15 cellular contexts compared by ENCODE assay signal in the genomic region with DNA sequence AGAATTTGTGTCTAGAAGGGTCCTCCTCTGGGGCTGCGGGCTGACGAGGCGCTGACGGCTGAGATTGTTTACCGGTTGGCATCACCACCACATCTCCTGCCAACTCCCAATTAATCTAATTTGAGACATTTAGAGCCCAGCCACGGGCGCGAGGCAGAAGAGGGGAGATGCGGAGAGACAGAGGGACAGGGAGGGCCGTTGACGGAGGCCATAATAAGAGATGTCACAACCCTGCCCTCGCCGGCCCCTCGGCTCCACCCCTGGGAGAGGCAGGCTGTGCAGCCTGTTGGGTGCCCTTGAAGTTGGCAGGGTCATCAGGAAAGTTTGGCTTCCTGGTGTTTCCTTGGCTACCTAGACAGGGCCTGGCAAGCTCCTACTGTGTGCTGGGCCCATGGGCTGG.
DNase-seq lines count a peak whose midpoint lies in the region; ATAC-seq and TF ChIP-seq lines count a peak whose summit lies in the region.
"Had no signal": no experiment of that assay in that cellular context is flagged by ENCODE, and none has a peak within 500 bp of the region (broad histone marks: within the 10 kb centered on the region; RNA-seq: fewer than 3 reads in every experiment).

No MANE protein-coding gene starts in this region.

- 13% methylated on average over 3 of the region's 14 CpGs; no CpG with 5 or more reads in 1 of the 2 experiments for WGBS in IMR-90 (ENCODE audit: extremely low coverage in 2 of 2, insufficient read length in 1 of 2), 2 experiments
- 65 to 75% methylated on average over 14 of the region's 14 CpGs for WGBS in aorta, 2 donors

- TF ChIP-seq CTCF in IMR-90 (conservative IDR thresholded peaks at IDR 0.05; ENCODE audit: low read depth, low read length) (no peak), neural crest cell (conservative IDR thresholded peaks at IDR 0.05) (no peak)

- H4K8ac ChIP-seq in IMR-90 (ENCODE audit: low read depth in 2 of 2, low read length in 2 of 2), result no peak overlapping the region

- no TSS peak for BruUV-seq in IMR-90 (replicated peaks; lab: Mats Ljungman, UMichigan)

- POLR2A ChIA-PET in IMR-90 (lab: Charles Lee; ENCODE audit: unreplicated experiment), result no interaction called here

- no peak overlapping the region for H3K9ac ChIP-seq in IMR-90 (ENCODE audit: low read depth, low read length)
- H3K9ac ChIP-seq: GM23248 had no signal

- H3K4me3 ChIP-seq in IMR-90 (ENCODE audit: insufficient read depth, low read depth, low read length), result no peak overlapping the region
- H3K4me3 ChIP-seq in aorta (ENCODE audit: low read length in 2 of 2), result no peak overlapping the region
- H3K4me3 ChIP-seq: A549, GM23248 had no signal

- no peaks in the 10 kb centered on the region for H3K79me1 ChIP-seq in IMR-90 (ENCODE audit: low read depth in 1 of 2, low read length in 2 of 2)

- H3K9me3 ChIP-seq in IMR-90 (ENCODE audit: control insufficient read depth, insufficient read depth, low read length) (no peaks in the 10 kb centered on the region), aorta (ENCODE audit: control insufficient read depth, low read length) (no peaks in the 10 kb centered on the region)
- H3K9me3 ChIP-seq: A549, BE2C, Caco-2 had no signal

- peaks cover 5% of the 10 kb centered on the region for H3K9me3 Mint-ChIP-seq in neural crest cell
- H3K9me3 Mint-ChIP-seq: CD8-positive, alpha-beta memory T cell had no signal

- H4K91ac ChIP-seq in IMR-90 (ENCODE audit: insufficient read depth, low read depth, low read length), result no peak overlapping the region

- no peak overlapping the region for H3K4me2 ChIP-seq in IMR-90 (ENCODE audit: low read depth, low read length)
- H3K4me2 ChIP-seq: A549 had no signal

- H3K56ac ChIP-seq in IMR-90 (ENCODE audit: extremely low read depth, insufficient read depth, low read length), result no peak overlapping the region

- H3K14ac ChIP-seq in IMR-90 (replicated peaks; ENCODE audit: low read depth, low read length), result no peak overlapping the region

- H4K20me1 ChIP-seq in IMR-90 (ENCODE audit: insufficient read depth, low read length), result no peaks in the 10 kb centered on the region; the same call in 1 of the 2 replicates

- no peak overlapping the region for H3K18ac ChIP-seq in IMR-90 (ENCODE audit: low read depth, low read length)

- dilution Hi-C loops in IMR-90 (cut with HindIII; ENCODE audit: low sequenced_read_pairs, unreplicated experiment), result no loop called here

- intact Hi-C loops in IMR-90 (cut with micrococcal nuclease), result no loop called here
- intact Hi-C loops in aorta (cut with DNase I), result no loop called here

- no peak overlapping the region for H2AK9ac ChIP-seq in IMR-90 (replicated peaks; ENCODE audit: low read depth, low read length, poor library complexity)

- no peak overlapping the region for H2BK120ac ChIP-seq in IMR-90 (ENCODE audit: low read depth, low read length)

- TF ChIP-seq POLR2A in IMR-90 (IDR thresholded peaks at IDR 0.05; ENCODE audit: low read depth, low read length), result no peak

- H2AFZ ChIP-seq in IMR-90 (replicated peaks; ENCODE audit: low read length, poor library complexity), result peak overlapping the region; percentile 51
- H2AFZ ChIP-seq: GM23248 had no signal

- ATAC-seq in IMR-90 (ENCODE audit: low read depth), result no peak
- no peak for ATAC-seq in aorta (ENCODE audit: low FRiP score)
- ATAC-seq in GM19395 (IDR thresholded peaks at IDR 0.05; ENCODE audit: unreplicated experiment), result no peak
- ATAC-seq: A549, HCT116 had no signal

- no peak overlapping the region for H4K5ac ChIP-seq in IMR-90 (ENCODE audit: low read depth, low read length)

- H3K4me1 Mint-ChIP-seq in neural crest cell, result peaks cover 33% of the 10 kb centered on the region
- H3K4me1 Mint-ChIP-seq: CD8-positive, alpha-beta memory T cell had no signal

- H3K27ac Mint-ChIP-seq in neural crest cell (ENCODE audit: unreplicated experiment), result peak overlapping the region; percentile 89
- H3K27ac Mint-ChIP-seq: CD8-positive, alpha-beta memory T cell had no signal

- H3K4ac ChIP-seq in IMR-90 (ENCODE audit: low read depth, low read length), result no peak overlapping the region

- H3K27ac ChIP-seq in IMR-90 (ENCODE audit: insufficient read depth, low read length) (no peak overlapping the region), aorta (ENCODE audit: low read depth in 1 of 2, low read length in 2 of 2) (no peak overlapping the region)
- H3K27ac ChIP-seq: A549, C4-2B, GM23248 had no signal

- no peaks in the 10 kb centered on the region for H3K9me1 ChIP-seq in IMR-90 (ENCODE audit: insufficient read depth, low read length)

- DNase-seq in IMR-90 (no peak), NCI-H1105 treated with DMSO at 0.1 percent for 48 hours (lab: John Stamatoyannopoulos, UW) (peak; percentile 61), neural crest cell (ENCODE audit: low read depth, low spot score) (no peak), aorta (peak; percentile 18 to 46)
- DNase-seq in activated naive CD4-positive, alpha-beta T cell treated with anti-CD3 and anti-CD28 coated beads, Interleukin-2, amount 50 U/mL, for 16 hours, result no peak
- DNase-seq: BE2C; Caco-2; CD8-positive, alpha-beta memory T cell; DND-41; GDM1; GM23248 had no signal

- H3K4me1 ChIP-seq in IMR-90 (ENCODE audit: control insufficient read depth, insufficient read depth, low read length) (no peaks in the 10 kb centered on the region), aorta (ENCODE audit: control insufficient read depth in 1 of 2, insufficient read depth in 2 of 2, low read length in 2 of 2) (no peaks in the 10 kb centered on the region)
- H3K4me1 ChIP-seq: A549, BE2C, Caco-2 had no signal

- no peak overlapping the region for H2BK15ac ChIP-seq in IMR-90 (ENCODE audit: low read depth, low read length)

- no peak overlapping the region for H2BK5ac ChIP-seq in IMR-90 (ENCODE audit: low read depth, low read length, poor library complexity, severe bottlenecking)

- H3K27me3 Mint-ChIP-seq in neural crest cell (ENCODE audit: low read depth), result peaks cover 11% of the 10 kb centered on the region

- no peak overlapping the region for H2BK20ac ChIP-seq in IMR-90 (ENCODE audit: low read depth, low read length)

- H3K36me3 ChIP-seq in IMR-90 (ENCODE audit: control insufficient read depth, insufficient read depth, low read length) (no peaks in the 10 kb centered on the region), aorta (ENCODE audit: control insufficient read depth in 1 of 2, insufficient read depth in 2 of 2, low read length in 1 of 2) (no peaks in the 10 kb centered on the region)
- H3K36me3 ChIP-seq: BE2C had no signal

- H3K27me3 ChIP-seq in IMR-90 (ENCODE audit: control insufficient read depth, insufficient read depth, low read length), result no peaks in the 10 kb centered on the region
- no peaks in the 10 kb centered on the region for H3K27me3 ChIP-seq in aorta (ENCODE audit: control insufficient read depth in 1 of 2, insufficient read depth in 2 of 2, low read length in 1 of 2)
- H3K27me3 ChIP-seq: BE2C had no signal

- no peaks in the 10 kb centered on the region for H3K36me3 Mint-ChIP-seq in neural crest cell (ENCODE audit: low read depth)
- H3K36me3 Mint-ChIP-seq: CD8-positive, alpha-beta memory T cell had no signal

- no peak overlapping the region for H3K4me3 Mint-ChIP-seq in neural crest cell
- H3K4me3 Mint-ChIP-seq: CD8-positive, alpha-beta memory T cell had no signal

- H2AK5ac ChIP-seq in IMR-90 (ENCODE audit: low read depth, low read length), result no peak overlapping the region

- no peak for TF ChIP-seq RAD21 in IMR-90 (IDR thresholded peaks at IDR 0.05; ENCODE audit: low read length)

- CTCF ChIA-PET in IMR-90 (lab: Yijun Ruan, JAX), result no interaction called here

- in situ Hi-C loops in IMR-90 (cut with MboI; ENCODE audit: low sequenced_read_pairs), result no loop called here

- H3K23ac ChIP-seq in IMR-90 (ENCODE audit: low read depth, low read length), result no peak overlapping the region

TF ChIP-seq in IMR-90, 13 proteins besides CTCF, POLR2A, EP300 and RAD21:
- no peak for TF ChIP-seq RCOR1 (IDR thresholded peaks at IDR 0.05; ENCODE audit: insufficient replicate concordance, low read length)
- no peak for TF ChIP-seq BHLHE40 (IDR thresholded peaks at IDR 0.05; ENCODE audit: low read depth, low read length)
- TF ChIP-seq, protein P1, sequence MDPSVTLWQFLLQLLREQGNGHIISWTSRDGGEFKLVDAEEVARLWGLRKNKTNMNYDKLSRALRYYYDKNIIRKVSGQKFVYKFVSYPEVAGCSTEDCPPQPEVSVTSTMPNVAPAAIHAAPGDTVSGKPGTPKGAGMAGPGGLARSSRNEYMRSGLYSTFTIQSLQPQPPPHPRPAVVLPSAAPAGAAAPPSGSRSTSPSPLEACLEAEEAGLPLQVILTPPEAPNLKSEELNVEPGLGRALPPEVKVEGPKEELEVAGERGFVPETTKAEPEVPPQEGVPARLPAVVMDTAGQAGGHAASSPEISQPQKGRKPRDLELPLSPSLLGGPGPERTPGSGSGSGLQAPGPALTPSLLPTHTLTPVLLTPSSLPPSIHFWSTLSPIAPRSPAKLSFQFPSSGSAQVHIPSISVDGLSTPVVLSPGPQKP (IDR thresholded peaks at IDR 0.05; ENCODE audit: borderline replicate concordance, low read depth, low read length), result no peak
- TF ChIP-seq RFX5 (IDR thresholded peaks at IDR 0.05; ENCODE audit: low read depth, low read length), result no peak
- no peak for TF ChIP-seq CHD1 (IDR thresholded peaks at IDR 0.05; ENCODE audit: low read depth, low read length)
- no peak for TF ChIP-seq CEBPB (IDR thresholded peaks at IDR 0.05; ENCODE audit: low read depth, low read length)
- no peak for TF ChIP-seq NFE2L2 (IDR thresholded peaks at IDR 0.05; ENCODE audit: low read depth, low read length)
- TF ChIP-seq, protein P2, sequence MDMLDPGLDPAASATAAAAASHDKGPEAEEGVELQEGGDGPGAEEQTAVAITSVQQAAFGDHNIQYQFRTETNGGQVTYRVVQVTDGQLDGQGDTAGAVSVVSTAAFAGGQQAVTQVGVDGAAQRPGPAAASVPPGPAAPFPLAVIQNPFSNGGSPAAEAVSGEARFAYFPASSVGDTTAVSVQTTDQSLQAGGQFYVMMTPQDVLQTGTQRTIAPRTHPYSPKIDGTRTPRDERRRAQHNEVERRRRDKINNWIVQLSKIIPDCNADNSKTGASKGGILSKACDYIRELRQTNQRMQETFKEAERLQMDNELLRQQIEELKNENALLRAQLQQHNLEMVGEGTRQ (IDR thresholded peaks at IDR 0.05; ENCODE audit: low read depth, low read length), result no peak
- TF ChIP-seq MXI1 (IDR thresholded peaks at IDR 0.05; ENCODE audit: borderline replicate concordance, low read depth, low read length), result no peak
- TF ChIP-seq SMC3 (IDR thresholded peaks at IDR 0.05; ENCODE audit: low read depth, low read length), result no peak
- no peak for TF ChIP-seq MAZ (IDR thresholded peaks at IDR 0.05; ENCODE audit: borderline replicate concordance, low read depth, low read length)

Comparison
In these comparisons a context has a peak if more than half of its experiments do, and no peak if none do; other contexts are left out.
1. DNase-seq: peak in NCI-H1105 treated with DMSO at 0.1 percent for 48 hours (single experiment) and aorta (2 of 2); none in IMR-90 (single experiment), neural crest cell (single experiment) and activated naive CD4-positive, alpha-beta T cell treated with anti-CD3 and anti-CD28 coated beads, Interleukin-2, amount 50 U/mL, for 16 hours (single experiment).